8 cellular contexts compared by ENCODE assay signal in genomic region chr1:117121589-117122296, GRCh38. TPM values are rescaled to one million over a fixed set of nuclear protein-coding genes. Genes with fewer than 3 reads are reported as not detected.
DNase-seq lines count a peak whose midpoint lies in the region; ATAC-seq and TF ChIP-seq lines count a peak whose summit lies in the region.

A gene with protein sequence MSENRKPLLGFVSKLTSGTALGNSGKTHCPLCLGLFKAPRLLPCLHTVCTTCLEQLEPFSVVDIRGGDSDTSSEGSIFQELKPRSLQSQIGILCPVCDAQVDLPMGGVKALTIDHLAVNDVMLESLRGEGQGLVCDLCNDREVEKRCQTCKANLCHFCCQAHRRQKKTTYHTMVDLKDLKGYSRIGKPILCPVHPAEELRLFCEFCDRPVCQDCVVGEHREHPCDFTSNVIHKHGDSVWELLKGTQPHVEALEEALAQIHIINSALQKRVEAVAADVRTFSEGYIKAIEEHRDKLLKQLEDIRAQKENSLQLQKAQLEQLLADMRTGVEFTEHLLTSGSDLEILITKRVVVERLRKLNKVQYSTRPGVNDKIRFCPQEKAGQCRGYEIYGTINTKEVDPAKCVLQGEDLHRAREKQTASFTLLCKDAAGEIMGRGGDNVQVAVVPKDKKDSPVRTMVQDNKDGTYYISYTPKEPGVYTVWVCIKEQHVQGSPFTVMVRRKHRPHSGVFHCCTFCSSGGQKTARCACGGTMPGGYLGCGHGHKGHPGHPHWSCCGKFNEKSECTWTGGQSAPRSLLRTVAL (minus strand): TSS chr1:117121749. CDS start chr1:117121201, 548 bp downstream.

- no peaks in the 10 kb centered on the region for H3K9me3 ChIP-seq in esophagus squamous epithelium

- peak within 1 kb of the TSS in 3 of 4 donors; percentile 89 to 94 (median 93) for H3K4me3 Mint-ChIP-seq in IgD-negative memory B cell
- H3K4me3 Mint-ChIP-seq in activated T-cell treated with anti-CD3 and anti-CD28 coated beads, Interleukin-2, amount 50 U/mL, for 72 hours: peak within 1 kb of the TSS; percentile 83 to 85

- H3K4me3 ChIP-seq in esophagus squamous epithelium: peak within 1 kb of the TSS; percentile 65 to 91 (median 76)

- H3K36me3 Mint-ChIP-seq in IgD-negative memory B cell: peaks cover 2% of the 10 kb centered on the region
- H3K36me3 Mint-ChIP-seq in activated T-cell treated with anti-CD3 and anti-CD28 coated beads, Interleukin-2, amount 50 U/mL, for 72 hours (ENCODE audit: insufficient read depth in 2 of 2): no peaks in the 10 kb centered on the region

- peak in 1 of 4 donors; percentile 30 for TF ChIP-seq POLR2A in esophagus squamous epithelium (IDR thresholded peaks at IDR 0.05)

- H3K27ac ChIP-seq in esophagus squamous epithelium: peak within 1 kb of the TSS; percentile 83 to 96 (median 93)

- peak; percentile 81 for ATAC-seq in GM21576 (IDR thresholded peaks at IDR 0.05; ENCODE audit: unreplicated experiment)
- ATAC-seq in activated T-cell treated with anti-CD3 and anti-CD28 coated beads, Interleukin-2, amount 50 U/mL, for 72 hours (replicated peaks in 1 of 2): peak; percentile 84 to 86

- TF ChIP-seq CTCF in esophagus squamous epithelium (IDR thresholded peaks at IDR 0.05): peak in 5 of 6 experiments; percentile 58 to 71 (median 66)

- H3K27me3 ChIP-seq in esophagus squamous epithelium: no peaks in the 10 kb centered on the region

- intact Hi-C loops in esophagus squamous epithelium (cut with DNase I): loop anchor here (10.0 kb wide), 1 partner anchor 57 kb away; the partner anchor contains the start of gene TTF2

- peaks cover 0 to 4% (median 0%) of the 10 kb centered on the region in 3 donors for H3K4me1 Mint-ChIP-seq in IgD-negative memory B cell
- H3K4me1 Mint-ChIP-seq in activated T-cell treated with anti-CD3 and anti-CD28 coated beads, Interleukin-2, amount 50 U/mL, for 72 hours (ENCODE audit: low read depth): peaks cover 8% of the 10 kb centered on the region

- H3K27ac Mint-ChIP-seq in IgD-negative memory B cell: peak within 1 kb of the TSS in 2 of 3 donors; percentile 31 to 41
- peak within 1 kb of the TSS; percentile 38 for H3K27ac Mint-ChIP-seq in activated T-cell treated with anti-CD3 and anti-CD28 coated beads, Interleukin-2, amount 50 U/mL, for 72 hours

- DNase-seq in DMS53 (lab: John Stamatoyannopoulos, UW): peak; percentile 91
- DNase-seq in activated T-cell treated with anti-CD3 and anti-CD28 coated beads, Interleukin-2, amount 50 U/mL, for 72 hours: peak; percentile 86 to 89
- DNase-seq in esophagus squamous epithelium (lab: John Stamatoyannopoulos, UW): peak; percentile 69
- DNase-seq in myocyte (ENCODE audit: low read depth): peak; percentile 99
- peak; percentile 73 to 77 for DNase-seq in stimulated activated CD8-positive, alpha-beta memory T cell treated with anti-CD3 and anti-CD28 coated beads, Interleukin-7, amount 100 ng/mL, for 4 hours (ENCODE audit: low read depth in 2 of 2)

- H3K36me3 ChIP-seq in esophagus squamous epithelium: no peaks in the 10 kb centered on the region

- H3K9me3 Mint-ChIP-seq in IgD-negative memory B cell: no peaks in the 10 kb centered on the region
- H3K9me3 Mint-ChIP-seq in activated T-cell treated with anti-CD3 and anti-CD28 coated beads, Interleukin-2, amount 50 U/mL, for 72 hours: no peaks in the 10 kb centered on the region

- WGBS in esophagus squamous epithelium, 2 donors: 0% methylated on average over 2 to 14 of the region's 70 CpGs

- H3K27me3 Mint-ChIP-seq in IgD-negative memory B cell: no peaks in the 10 kb centered on the region
- peaks cover 18% of the 10 kb centered on the region for H3K27me3 Mint-ChIP-seq in activated T-cell treated with anti-CD3 and anti-CD28 coated beads, Interleukin-2, amount 50 U/mL, for 72 hours (ENCODE audit: low read depth)

- H3K4me1 ChIP-seq in esophagus squamous epithelium: peaks cover 5 to 21% (median 6%) of the 10 kb centered on the region in 3 donors

TF ChIP-seq in PFSK-1, 5 proteins besides CTCF, POLR2A, EP300 and RAD21:
- TF ChIP-seq POLR2AphosphoS5 (IDR thresholded peaks at IDR 0.05; ENCODE audit: low read depth, low read length): peak; percentile 65
- TF ChIP-seq FOXP2 (optimal IDR thresholded peaks at IDR 0.05; ENCODE audit: borderline replicate concordance, extremely low read depth, extremely low read length, insufficient read depth): peak; percentile 16
- TF ChIP-seq REST (IDR thresholded peaks at IDR 0.05; ENCODE audit: insufficient read depth in 1 of 2, low read depth in 2 of 2, low read length in 2 of 2): no peak
TF ChIP-seq in PFSK-1: peak in this region for 2.

RNA-seq across cellular contexts. Expression of the gene that starts here (rescaled TPM):
- 0.10 TPM for polyA plus RNA-seq in IgD-negative memory B cell
- polyA plus RNA-seq in PFSK-1 (2012; ENCODE audit: insufficient read length, low read depth): 4.5 TPM
- total RNA-seq in activated T-cell treated with anti-CD3 and anti-CD28 coated beads, Interleukin-2, amount 50 U/mL, for 72 hours: under 1 TPM; 0.30 to 0.34 TPM
- 1 to 10 TPM in 1 of 4 donors, under 1 TPM in 3; 0.38 to 1.1 (median 0.60) TPM for total RNA-seq in esophagus squamous epithelium
- total RNA-seq in myocyte: 14.4 and 17.1 TPM in 2 replicates
- 8.0 TPM for polyA plus RNA-seq in myocyte (2012)

Comparison
In these comparisons a context has a peak if more than half of its experiments do, and no peak if none do; other contexts are left out.
1. Peak in every context shown above with its lines: DNase-seq, ATAC-seq, H3K4me3 ChIP-seq and H3K27ac ChIP-seq.
2. Peak in DNase-seq and ATAC-seq in activated T-cell treated with anti-CD3 and anti-CD28 coated beads, Interleukin-2, amount 50 U/mL, for 72 hours; RNA of the gene not detected or under 1 TPM.